Comparison of ENCODE assay signal across 22 cellular contexts in genomic region chr6:160260283-160261119, GRCh38. TPM values are rescaled to one million over a fixed set of nuclear protein-coding genes. Genes with fewer than 3 reads are reported as not detected.
DNase-seq lines count a peak whose midpoint lies in the region; ATAC-seq and TF ChIP-seq lines count a peak whose summit lies in the region.
"Had no signal": no experiment of that assay in that cellular context is flagged by ENCODE, and none has a peak within 500 bp of the region (broad histone marks: within the 10 kb centered on the region; RNA-seq: fewer than 3 reads in every experiment).

No MANE protein-coding gene starts in this region.

- peaks cover 0 to 2% (median 0%) of the 10 kb centered on the region in 3 donors for H3K27me3 Mint-ChIP-seq in CD14-positive monocyte (ENCODE audit: low read depth in 3 of 3)

- no peak for TF ChIP-seq CTCF in CD14-positive monocyte (IDR thresholded peaks at IDR 0.05)

- DNase-seq in Caki2 (ENCODE audit: low read depth) (peak; percentile 8), M059J (ENCODE audit: low read depth) (peak; percentile 29), left lobe of liver (ENCODE audit: low spot score) (no peak), CD14-positive monocyte (ENCODE audit: low spot score) (no peak)
- no peak for DNase-seq in activated CD4-positive, alpha-beta T cell treated with anti-CD3 and anti-CD28 coated beads, Interleukin-2, amount 50 U/mL, for 48 hours
- DNase-seq: ACHN; activated CD4-positive, alpha-beta T cell treated with anti-CD3 and anti-CD28 coated beads for 4 hours; activated naive CD4-positive, alpha-beta T cell treated with anti-CD3 and anti-CD28 coated beads, Interleukin-2, amount 10 ng/mL, durations not matched to agents 7 days and 5 days; CD4-positive, alpha-beta memory T cell; cortex of kidney; NCI-H2081 treated with DMSO at 0.1 percent for 48 hours; NCI-H524 treated with DMSO at 0.1 percent for 48 hours; uterus had no signal

- no peaks in the 10 kb centered on the region for H3K36me3 Mint-ChIP-seq in CD14-positive monocyte
- H3K36me3 Mint-ChIP-seq: activated naive CD4-positive, alpha-beta T cell treated with anti-CD3 and anti-CD28 coated beads, Interleukin-2, amount 10 ng/mL, durations not matched to agents 7 days and 5 days; brain; CD4-positive, alpha-beta memory T cell had no signal

- ATAC-seq in GM19467 (IDR thresholded peaks at IDR 0.05; ENCODE audit: unreplicated experiment) (peak; percentile 70), left lobe of liver (peak; percentile 22), HG02970 (IDR thresholded peaks at IDR 0.05; ENCODE audit: low FRiP score, unreplicated experiment) (no peak), GM19351 (IDR thresholded peaks at IDR 0.05; ENCODE audit: unreplicated experiment) (no peak)

- H3K9me3 Mint-ChIP-seq in CD14-positive monocyte, result peaks cover 0 to 2% (median 0%) of the 10 kb centered on the region in 7 donors
- H3K9me3 Mint-ChIP-seq: activated naive CD4-positive, alpha-beta T cell treated with anti-CD3 and anti-CD28 coated beads, Interleukin-2, amount 10 ng/mL, durations not matched to agents 7 days and 5 days; CD4-positive, alpha-beta memory T cell; neural crest cell had no signal

- H3K27ac Mint-ChIP-seq in CD14-positive monocyte, result peak overlapping the region in 2 of 7 donors; percentile 1 to 51
- H3K27ac Mint-ChIP-seq: activated naive CD4-positive, alpha-beta T cell treated with anti-CD3 and anti-CD28 coated beads, Interleukin-2, amount 10 ng/mL, durations not matched to agents 7 days and 5 days had no signal

- no peaks in the 10 kb centered on the region for H3K4me1 Mint-ChIP-seq in CD14-positive monocyte
- H3K4me1 Mint-ChIP-seq: activated naive CD4-positive, alpha-beta T cell treated with anti-CD3 and anti-CD28 coated beads, Interleukin-2, amount 10 ng/mL, durations not matched to agents 7 days and 5 days had no signal

- intact Hi-C loops in CD14-positive monocyte (cut with micrococcal nuclease), result no loop called here

- in situ Hi-C loops in Caki2 (cut with HindIII; ENCODE audit: low pct_unique_long_range_greater_than_20kb, low sequenced_read_pairs), result no loop called here

- no peak overlapping the region for H3K4me3 Mint-ChIP-seq in CD14-positive monocyte
- H3K4me3 Mint-ChIP-seq: activated naive CD4-positive, alpha-beta T cell treated with anti-CD3 and anti-CD28 coated beads, Interleukin-2, amount 10 ng/mL, durations not matched to agents 7 days and 5 days; brain; CD4-positive, alpha-beta memory T cell; neural crest cell had no signal

RNA-seq across cellular contexts. Expression of gene SLC22A2, which starts 1.9 kb away (rescaled TPM):
- total RNA-seq in Caki2 (2014; rRNA removed; shearing (Covaris generic); ENCODE audit: low replicate concordance), result 0.10 TPM in 1 of 2 replicates, not detected in the other
- total RNA-seq in M059J (2014; rRNA removed; shearing (Covaris generic)), result not detected in 2 replicates
- total RNA-seq in left lobe of liver, result not detected
- not detected for polyA plus RNA-seq in CD14-positive monocyte
- total RNA-seq: CD4-positive, alpha-beta memory T cell; endothelial cell of umbilical vein; G401; lung; neural crest cell; SK-MEL-5 had no signal
- polyA plus RNA-seq: CD4-positive, alpha-beta memory T cell; endothelial cell of umbilical vein; lung had no signal

Comparison
In these comparisons a context has a peak if more than half of its experiments do, and no peak if none do; other contexts are left out.
1. DNase-seq: peak in Caki2 (single experiment) and M059J (single experiment); none in left lobe of liver (single experiment), CD14-positive monocyte (single experiment) and activated CD4-positive, alpha-beta T cell treated with anti-CD3 and anti-CD28 coated beads, Interleukin-2, amount 50 U/mL, for 48 hours (0 of 2).
2. ATAC-seq: peak in GM19467 (single experiment) and left lobe of liver (single experiment); none in HG02970 (single experiment) and GM19351 (single experiment).